In genomic region chr21:44419679-44420078, GRCh38 we compare ENCODE assay signal across 9 cellular contexts.
"Had no signal": no experiment of that assay in that cellular context is flagged by ENCODE, and none has a peak within 500 bp of the region (broad histone marks: within the 10 kb centered on the region; RNA-seq: fewer than 3 reads in every experiment).

No MANE protein-coding gene starts in this region.

- H3K4me1 Mint-ChIP-seq: activated CD4-positive, alpha-beta T cell treated with anti-CD3 and anti-CD28 coated beads, Interleukin-2, amount 10 ng/mL, durations not matched to agents 24 days and 14 days; T-cell; WTC11 had no signal

- H3K4me3 Mint-ChIP-seq: activated CD4-positive, alpha-beta T cell treated with anti-CD3 and anti-CD28 coated beads, Interleukin-2, amount 10 ng/mL, durations not matched to agents 24 days and 14 days; T-cell; WTC11 had no signal

- H3K9me3 ChIP-seq: ovary had no signal

- H3K36me3 ChIP-seq: ovary had no signal

- H3K27me3 Mint-ChIP-seq: activated CD4-positive, alpha-beta T cell treated with anti-CD3 and anti-CD28 coated beads, Interleukin-2, amount 10 ng/mL, durations not matched to agents 24 days and 14 days; T-cell had no signal

- H3K27ac Mint-ChIP-seq: activated CD4-positive, alpha-beta T cell treated with anti-CD3 and anti-CD28 coated beads, Interleukin-2, amount 10 ng/mL, durations not matched to agents 24 days and 14 days; WTC11 had no signal

- H3K36me3 Mint-ChIP-seq: T-cell had no signal

- ATAC-seq: foreskin keratinocyte, left lobe of liver, T-cell, WTC11 had no signal

- H3K27ac ChIP-seq: foreskin keratinocyte, ovary, SK-N-MC had no signal

- DNase-seq: activated CD4-positive, alpha-beta T cell treated with anti-CD3 and anti-CD28 coated beads, Interleukin-2, amount 10 ng/mL, durations not matched to agents 24 days and 14 days; activated T-cell treated with anti-CD3 and anti-CD28 coated beads, Interleukin-2, amount 50 U/mL, for 1 hour; foreskin keratinocyte; mesenchymal stem cell; T-cell had no signal

- H3K4me1 ChIP-seq: foreskin keratinocyte had no signal

- H3K4me3 ChIP-seq: ovary, SK-N-MC had no signal
